Comparison of ENCODE assay signal across 24 cellular contexts in the genomic region with DNA sequence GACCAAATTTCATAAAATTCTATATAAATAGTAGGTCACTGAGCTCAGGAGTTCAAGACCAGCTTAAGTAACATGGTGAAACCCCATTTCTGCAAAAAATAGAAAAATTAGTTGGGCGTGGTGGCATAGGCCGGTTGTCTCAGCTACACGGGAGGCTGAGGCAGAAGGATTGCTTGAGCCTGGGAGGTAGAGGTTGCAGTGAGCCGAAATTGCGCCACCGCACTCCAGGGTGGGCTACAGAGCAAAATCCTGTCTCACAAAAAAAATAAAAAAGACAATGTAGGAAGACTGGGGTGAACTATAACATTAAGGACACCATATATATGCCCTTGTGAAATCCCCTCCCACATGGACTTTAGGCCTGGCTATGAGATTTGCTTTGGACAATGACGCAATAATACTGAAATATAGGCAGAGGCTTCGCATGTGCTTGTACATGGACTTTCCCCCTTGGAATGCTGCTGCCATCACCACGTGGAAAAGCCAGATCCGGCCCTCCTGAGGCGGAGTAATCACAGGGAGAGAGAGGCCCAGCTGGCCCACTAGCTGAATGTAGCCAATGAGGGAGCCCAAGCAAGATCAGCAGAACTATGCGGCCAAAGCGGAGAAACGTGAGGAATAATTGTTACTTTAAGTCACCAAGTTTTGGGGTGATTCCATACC.
"Had no signal": no experiment of that assay in that cellular context is flagged by ENCODE, and none has a peak within 500 bp of the region (broad histone marks: within the 10 kb centered on the region; RNA-seq: fewer than 3 reads in every experiment).

No MANE protein-coding gene starts in this region.

- H3K4me3 ChIP-seq: left ventricle myocardium inferior, smooth muscle cell, thoracic aorta, upper lobe of left lung had no signal

- FAIRE-seq: endometrium had no signal

- H3K27me3 Mint-ChIP-seq: activated naive CD8-positive, alpha-beta T cell treated with anti-CD3 and anti-CD28 coated beads, Interleukin-2, amount 50 U/mL, for 24 hours; dendritic cell treated with granulocyte-macrophage colony-stimulating factor and Interleukin-4, amounts not matched to agents 40 ng/mL and 50 ng/mL, for 4 days; stimulated activated naive B cell treated with anti-CD40 and anti-IgM and Interleukin-4, amounts not matched to agents 10 μg/mL and 1 μg/mL and 100 μg/mL, for 72 hours had no signal

- H3K27ac ChIP-seq: foreskin keratinocyte, left ventricle myocardium inferior, thoracic aorta, upper lobe of left lung had no signal

- H3K4me3 Mint-ChIP-seq: activated CD4-positive, alpha-beta memory T cell treated with anti-CD3 and anti-CD28 coated beads, Interleukin-2, amount 10 ng/mL, durations not matched to agents 7 days and 5 days; activated CD4-positive, alpha-beta T cell treated with anti-CD3 and anti-CD28 coated beads, Interleukin-2, amount 10 ng/mL, durations not matched to agents 24 days and 14 days; activated naive CD8-positive, alpha-beta T cell treated with anti-CD3 and anti-CD28 coated beads, Interleukin-2, amount 50 U/mL, for 24 hours; dendritic cell treated with granulocyte-macrophage colony-stimulating factor and Interleukin-4, amounts not matched to agents 40 ng/mL and 50 ng/mL, for 4 days; nephron; stimulated activated naive B cell treated with anti-CD40 and anti-IgM and Interleukin-4, amounts not matched to agents 10 μg/mL and 1 μg/mL and 100 μg/mL, for 72 hours; T-helper 17 cell had no signal

- H3K4me2 ChIP-seq: smooth muscle cell had no signal

- H3K4me1 ChIP-seq: foreskin keratinocyte, left ventricle myocardium inferior, upper lobe of left lung had no signal

- H3K27me3 ChIP-seq: foreskin keratinocyte, upper lobe of left lung had no signal

- DNase-seq: activated CD4-positive, alpha-beta memory T cell treated with anti-CD3 and anti-CD28 coated beads, Interleukin-2, amount 10 ng/mL, durations not matched to agents 7 days and 5 days; activated CD4-positive, alpha-beta T cell treated with anti-CD3 and anti-CD28 coated beads, Interleukin-2, amount 10 ng/mL, durations not matched to agents 24 days and 14 days; activated gamma-delta T cell; activated naive CD4-positive, alpha-beta T cell treated with anti-CD3 and anti-CD28 coated beads, Interleukin-2, amount 50 U/mL, for 16 hours; activated naive CD8-positive, alpha-beta T cell treated with anti-CD3 and anti-CD28 coated beads, Interleukin-2, amount 50 U/mL, for 24 hours; effector CD4-positive, alpha-beta T cell; foreskin keratinocyte; hippocampal formation; kidney glomerular epithelial cell; left ventricle myocardium inferior; mammary epithelial cell; midbrain; occipital lobe; posterior cingulate gyrus; stimulated activated CD4-positive, alpha-beta T cell treated with anti-CD3 and anti-CD28 coated beads, Interleukin-15, amount 100 ng/mL, for 24 hours; stimulated activated CD8-positive, alpha-beta memory T cell treated with anti-CD3 and anti-CD28 coated beads, Interleukin-4, amount 100 ng/mL, for 48 hours; stimulated activated naive B cell treated with anti-CD40 and anti-IgM and Interleukin-4, amounts not matched to agents 10 μg/mL and 1 μg/mL and 100 μg/mL, for 72 hours; T-helper 17 cell; upper lobe of left lung had no signal

- H3K36me3 Mint-ChIP-seq: stimulated activated naive B cell treated with anti-CD40 and anti-IgM and Interleukin-4, amounts not matched to agents 10 μg/mL and 1 μg/mL and 100 μg/mL, for 72 hours had no signal

- H3K9me3 ChIP-seq: left ventricle myocardium inferior, thoracic aorta, upper lobe of left lung had no signal

- H3K36me3 ChIP-seq: left ventricle myocardium inferior, thoracic aorta, upper lobe of left lung had no signal

- H3K9me3 Mint-ChIP-seq: activated CD4-positive, alpha-beta memory T cell treated with anti-CD3 and anti-CD28 coated beads, Interleukin-2, amount 10 ng/mL, durations not matched to agents 7 days and 5 days; activated CD4-positive, alpha-beta T cell treated with anti-CD3 and anti-CD28 coated beads, Interleukin-2, amount 10 ng/mL, durations not matched to agents 24 days and 14 days; activated naive CD8-positive, alpha-beta T cell treated with anti-CD3 and anti-CD28 coated beads, Interleukin-2, amount 50 U/mL, for 24 hours; dendritic cell treated with granulocyte-macrophage colony-stimulating factor and Interleukin-4, amounts not matched to agents 40 ng/mL and 50 ng/mL, for 4 days; nephron; stimulated activated naive B cell treated with anti-CD40 and anti-IgM and Interleukin-4, amounts not matched to agents 10 μg/mL and 1 μg/mL and 100 μg/mL, for 72 hours had no signal

- H3K27ac Mint-ChIP-seq: activated CD4-positive, alpha-beta memory T cell treated with anti-CD3 and anti-CD28 coated beads, Interleukin-2, amount 10 ng/mL, durations not matched to agents 7 days and 5 days; activated CD4-positive, alpha-beta T cell treated with anti-CD3 and anti-CD28 coated beads, Interleukin-2, amount 10 ng/mL, durations not matched to agents 24 days and 14 days; activated naive CD8-positive, alpha-beta T cell treated with anti-CD3 and anti-CD28 coated beads, Interleukin-2, amount 50 U/mL, for 24 hours; nephron; stimulated activated naive B cell treated with anti-CD40 and anti-IgM and Interleukin-4, amounts not matched to agents 10 μg/mL and 1 μg/mL and 100 μg/mL, for 72 hours; T-helper 17 cell had no signal

- H3K4me1 Mint-ChIP-seq: activated CD4-positive, alpha-beta T cell treated with anti-CD3 and anti-CD28 coated beads, Interleukin-2, amount 10 ng/mL, durations not matched to agents 24 days and 14 days; activated naive CD8-positive, alpha-beta T cell treated with anti-CD3 and anti-CD28 coated beads, Interleukin-2, amount 50 U/mL, for 24 hours; T-helper 17 cell had no signal
